9 cellular contexts compared by ENCODE assay signal in genomic region chr14:91867316-91867988, GRCh38. TPM values are rescaled to one million over a fixed set of nuclear protein-coding genes. Genes with fewer than 3 reads are reported as not detected.
DNase-seq lines count a peak whose midpoint lies in the region; ATAC-seq lines count a peak whose summit lies in the region.
"Had no signal": no experiment of that assay in that cellular context is flagged by ENCODE, and none has a peak within 500 bp of the region (broad histone marks: within the 10 kb centered on the region; RNA-seq: fewer than 3 reads in every experiment).

TC2N (minus strand) TSS chr14:91867536; CDS start chr14:91813769, 53,767 bp downstream.

- POLR2A ChIA-PET in T-cell (lab: Charles Lee) = interaction anchor here (0.5 to 0.9 kb wide), 3 partner anchors 9 to 357 kb away, joined by 3 to 4 read pairs (median 3); no protein-coding TSS in a partner anchor

- ATAC-seq in GM19043 (IDR thresholded peaks at IDR 0.05; ENCODE audit: low read depth, unreplicated experiment) (peak; percentile 33), T-cell (replicated peaks in 1 of 4) (peak; percentile 50 to 62 (median 54)), GM21360 (IDR thresholded peaks at IDR 0.05; ENCODE audit: unreplicated experiment) (no peak)

- peaks cover 83 to 88% (median 85%) of the 10 kb centered on the region in 3 donors for H3K4me1 Mint-ChIP-seq in T-cell

- CTCF ChIA-PET in T-cell (lab: Charles Lee) = interaction anchor here (1.1 to 1.7 kb wide), 3 partner anchors 9 to 44 kb away, joined by 3 to 13 read pairs (median 4); no protein-coding TSS in a partner anchor

- H3K9me3 Mint-ChIP-seq in T-cell = no peaks in the 10 kb centered on the region

- no peak within 1 kb of the TSS for H3K27ac ChIP-seq in caudate nucleus (ENCODE audit: low read depth, low read length)
- H3K27ac ChIP-seq: parathyroid adenoma had no signal

- DNase-seq in T-cell (peak in 33 of 34 experiments; percentile 31 to 73 (median 55)), NCI-H1930 (lab: John Stamatoyannopoulos, UW) (no peak), iPS-NIHi11 (ENCODE audit: low spot score) (no peak), caudate nucleus (lab: John Stamatoyannopoulos, UW) (no peak)
- DNase-seq in central memory CD4-positive, alpha-beta T cell = peak; percentile 72
- peak; percentile 23 for DNase-seq in stimulated activated CD8-positive, alpha-beta memory T cell treated with anti-CD3 and anti-CD28 coated beads, Interleukin-12 subunit alpha, Interleukin-12 subunit beta, amount 100 ng/mL, for 1 hour (ENCODE audit: low read depth)

- H3K36me3 Mint-ChIP-seq in T-cell = peaks cover 30% of the 10 kb centered on the region

- peak within 1 kb of the TSS; percentile 86 to 97 (median 97) for H3K4me3 Mint-ChIP-seq in T-cell

- H3K27me3 Mint-ChIP-seq in T-cell = no peaks in the 10 kb centered on the region

- peak within 1 kb of the TSS; percentile 100 for H3K27ac Mint-ChIP-seq in T-cell

RNA-seq across cellular contexts. Expression of gene TC2N, which starts in this region (rescaled TPM):
- 100 to 1,000 TPM; 203 to 274 (median 243) TPM for total RNA-seq in T-cell

Comparison
In these comparisons a context has a peak if more than half of its experiments do, and no peak if none do; other contexts are left out.
1. DNase-seq: peak in T-cell (33 of 34), central memory CD4-positive, alpha-beta T cell (single experiment) and stimulated activated CD8-positive, alpha-beta memory T cell treated with anti-CD3 and anti-CD28 coated beads, Interleukin-12 subunit alpha, Interleukin-12 subunit beta, amount 100 ng/mL, for 1 hour (single experiment); none in NCI-H1930 (0 of 2), iPS-NIHi11 (single experiment) and caudate nucleus (0 of 61).